Comparison of ENCODE assay signal across 13 cellular contexts in genomic region chr6:56821005-56821432, GRCh38.
DNase-seq lines count a peak whose midpoint lies in the region; ATAC-seq, FAIRE-seq and TF ChIP-seq lines count a peak whose summit lies in the region.
"Had no signal": no experiment of that assay in that cellular context is flagged by ENCODE, and none has a peak within 500 bp of the region (broad histone marks: within the 10 kb centered on the region; RNA-seq: fewer than 3 reads in every experiment).

No MANE protein-coding gene starts in this region.

- H3K27me3 Mint-ChIP-seq in MCF 10A (ENCODE audit: insufficient read depth, unreplicated experiment) = no peaks in the 10 kb centered on the region
- H3K27me3 Mint-ChIP-seq: activated CD4-positive, alpha-beta T cell treated with anti-CD3 and anti-CD28 coated beads for 36 hours; activated naive CD8-positive, alpha-beta T cell treated with anti-CD3 and anti-CD28 coated beads for 36 hours had no signal

- in situ Hi-C loops in GM12878 (cut with MboI) = no loop called here

- no peaks in the 10 kb centered on the region for H3K36me3 ChIP-seq in GM12878 (ENCODE audit: control insufficient read depth in 2 of 2, insufficient read depth in 2 of 2, low read length in 1 of 2)

- H3K36me3 Mint-ChIP-seq in MCF 10A (ENCODE audit: insufficient read depth, unreplicated experiment) = no peaks in the 10 kb centered on the region
- H3K36me3 Mint-ChIP-seq: activated naive CD8-positive, alpha-beta T cell treated with anti-CD3 and anti-CD28 coated beads for 36 hours had no signal

- BruUV-seq in GM12878 (replicated peaks; lab: Mats Ljungman, UMichigan) = no TSS peak
- no TSS peak for BruUV-seq in MCF 10A (replicated peaks; lab: Mats Ljungman, UMichigan)

- H3K4me2 ChIP-seq in GM12878 (ENCODE audit: control insufficient read depth, insufficient read depth) = no peak overlapping the region

- SMC1A ChIA-PET in GM12878 (lab: Charles Lee; ENCODE audit: uncharacterized antibody, unreplicated experiment) = interaction anchor here (0.9 to 5.2 kb wide), 9 partner anchors 9 to 111 kb away, joined by 3 to 38 read pairs (median 10); no protein-coding TSS in a partner anchor

- no peaks in the 10 kb centered on the region for H3K27me3 ChIP-seq in GM12878 (replicated peaks in 1 of 2; ENCODE audit: control insufficient read depth in 2 of 2, insufficient read depth in 2 of 2, low read length in 1 of 2)

- peaks cover 6% of the 10 kb centered on the region for H3K4me1 Mint-ChIP-seq in MCF 10A (ENCODE audit: insufficient read depth, unreplicated experiment)
- H3K4me1 Mint-ChIP-seq: activated CD4-positive, alpha-beta T cell treated with anti-CD3 and anti-CD28 coated beads for 36 hours; activated naive CD8-positive, alpha-beta T cell treated with anti-CD3 and anti-CD28 coated beads for 36 hours had no signal

- H3K27ac ChIP-seq in GM12878 (ENCODE audit: control insufficient read depth, insufficient read depth) = no peak overlapping the region
- H3K27ac ChIP-seq: epithelial cell of prostate had no signal

- TF ChIP-seq POLR2A in GM12878 (IDR thresholded peaks at IDR 0.05; ENCODE audit: low read depth, low read length) = no peak

- no peaks in the 10 kb centered on the region for H4K20me1 ChIP-seq in GM12878 (ENCODE audit: control insufficient read depth, insufficient read depth)

- peaks cover 69% of the 10 kb centered on the region for H3K79me2 ChIP-seq in GM12878 (ENCODE audit: control insufficient read depth, insufficient read depth, low read length)

- CTCF ChIA-PET in GM12878 (lab: Yijun Ruan, JAX) (interaction anchor here (0.6 to 3.0 kb wide), 15 partner anchors 9 to 95 kb away, joined by 3 to 10 read pairs (median 5); no protein-coding TSS in a partner anchor), MCF 10A (lab: Yijun Ruan, JAX) (interaction anchor here (0.5 to 1.0 kb wide), 5 partner anchors 10 to 108 kb away, joined by 3 to 4 read pairs (median 3); no protein-coding TSS in a partner anchor)

- intact Hi-C loops in GM12878 (cut with micrococcal nuclease; ENCODE audit: unreplicated experiment) (no loop called here), MCF 10A (cut with micrococcal nuclease) (no loop called here)

- no peak overlapping the region for H2AFZ ChIP-seq in GM12878 (ENCODE audit: control insufficient read depth, low read depth, low read length)

- H3K9me3 Mint-ChIP-seq in MCF 10A (ENCODE audit: unreplicated experiment) = no peaks in the 10 kb centered on the region
- H3K9me3 Mint-ChIP-seq: activated naive CD8-positive, alpha-beta T cell treated with anti-CD3 and anti-CD28 coated beads for 36 hours had no signal

- H3K4me3 Mint-ChIP-seq in MCF 10A (ENCODE audit: unreplicated experiment) = no peak overlapping the region
- H3K4me3 Mint-ChIP-seq: activated CD4-positive, alpha-beta T cell treated with anti-CD3 and anti-CD28 coated beads for 36 hours; activated naive CD8-positive, alpha-beta T cell treated with anti-CD3 and anti-CD28 coated beads for 36 hours had no signal

- no peak overlapping the region for H3K27ac Mint-ChIP-seq in MCF 10A (ENCODE audit: low read depth, unreplicated experiment)
- H3K27ac Mint-ChIP-seq: activated CD4-positive, alpha-beta T cell treated with anti-CD3 and anti-CD28 coated beads for 36 hours; activated naive CD8-positive, alpha-beta T cell treated with anti-CD3 and anti-CD28 coated beads for 36 hours had no signal

- no peak overlapping the region for H3K4me3 ChIP-seq in GM12878

- TF ChIP-seq CTCF in GM12878 (IDR thresholded peaks at IDR 0.05 in 2 of 3, conservative IDR thresholded peaks at IDR 0.05 in 1 of 3; ENCODE audit: control insufficient read depth in 2 of 3, extremely low read depth in 1 of 3, insufficient read depth in 1 of 3, low read depth in 3 of 3, low read length in 3 of 3) (no peak), MCF 10A (IDR thresholded peaks at IDR 0.05; ENCODE audit: unreplicated experiment) (no peak)

- FAIRE-seq in GM12878 (lab: Jason Lieb, UNC) = no peak

- RAD21 ChIA-PET in GM12878 (lab: Charles Lee; ENCODE audit: unreplicated experiment) = interaction anchor here (0.8 to 1.7 kb wide), 8 partner anchors 12 to 31 kb away, joined by 3 to 9 read pairs (median 4); no protein-coding TSS in a partner anchor

- TF ChIP-seq EP300 in GM12878 (IDR thresholded peaks at IDR 0.05; ENCODE audit: borderline replicate concordance in 1 of 2, control insufficient read depth in 1 of 2, low read depth in 2 of 2, low read length in 2 of 2) = no peak

- WGBS in GM12878 (ENCODE audit: insufficient coverage, insufficient replicate concordance, low lambda C conversion rate, missing lambda C conversion rate) = 30% methylated on average over 3 of the region's 3 CpGs

- ATAC-seq in GM12878 (peak; percentile 47), HG03196 (IDR thresholded peaks at IDR 0.05; ENCODE audit: unreplicated experiment) (no peak)
- ATAC-seq: activated CD4-positive, alpha-beta T cell treated with anti-CD3 and anti-CD28 coated beads for 36 hours had no signal

- DNase-seq in DMS53 treated with DMSO at 0.1 percent for 48 hours (lab: John Stamatoyannopoulos, UW; ENCODE audit: unreplicated experiment) (peak; percentile 72), NCI-H1417 treated with DMSO at 0.1 percent for 48 hours (lab: John Stamatoyannopoulos, UW) (peak; percentile 58), GM12878 (ENCODE audit: low read depth, low spot score) (no peak), left kidney (ENCODE audit: low read depth, low spot score) (peak; percentile 40), islet precursor cell (no peak), OCI-M2 (lab: John Stamatoyannopoulos, UW; ENCODE audit: unreplicated experiment) (no peak), MCF 10A (ENCODE audit: unreplicated experiment) (no peak)
- DNase-seq: activated CD4-positive, alpha-beta T cell treated with anti-CD3 and anti-CD28 coated beads for 36 hours; activated naive CD8-positive, alpha-beta T cell treated with anti-CD3 and anti-CD28 coated beads for 36 hours; KG1; NCI-H1092 treated with DMSO at 0.1 percent for 48 hours had no signal

- H3K9me3 ChIP-seq in GM12878 (replicated peaks; ENCODE audit: control insufficient read depth, insufficient read depth, low read length) = no peaks in the 10 kb centered on the region; the same call in 1 of the 3 replicates

- no peak overlapping the region for H3K9ac ChIP-seq in GM12878 (ENCODE audit: control insufficient read depth, insufficient read depth, low read length)

- peaks cover 6% of the 10 kb centered on the region; the same call in 1 of the 2 replicates for H3K4me1 ChIP-seq in GM12878 (ENCODE audit: control insufficient read depth, insufficient read depth, low read length)

- TF ChIP-seq RAD21 in GM12878 (IDR thresholded peaks at IDR 0.05; ENCODE audit: insufficient read depth, low read depth, low read length) = no peak

- POLR2A ChIA-PET in GM12878 (lab: Charles Lee) = interaction anchor here (0.8 to 2.1 kb wide), 9 partner anchors 10 to 30 kb away, joined by 3 to 7 read pairs (median 4); no protein-coding TSS in a partner anchor
- POLR2A ChIA-PET in MCF 10A (lab: Yijun Ruan, JAX) = interaction anchor here (0.8 to 1.5 kb wide), 4 partner anchors 13 to 46 kb away, joined by 4 to 5 read pairs (median 4); no protein-coding TSS in a partner anchor

TF ChIP-seq in GM12878, 131 proteins besides CTCF, POLR2A, EP300 and RAD21 (continues in another document):
- no peak for TF ChIP-seq FOXK2 (IDR thresholded peaks at IDR 0.05)
- TF ChIP-seq MYC (IDR thresholded peaks at IDR 0.05; ENCODE audit: insufficient read depth, insufficient read length, insufficient replicate concordance, low read length, severe bottlenecking) = no peak
- no peak for TF ChIP-seq CBFB (IDR thresholded peaks at IDR 0.05; ENCODE audit: low read depth)
- TF ChIP-seq POLR2AphosphoS2 (IDR thresholded peaks at IDR 0.05; ENCODE audit: low read depth, low read length) = no peak
- no peak for TF ChIP-seq ZNF687 (IDR thresholded peaks at IDR 0.05)

Comparison
In these comparisons a context has a peak if more than half of its experiments do, and no peak if none do; other contexts are left out.
1. DNase-seq: peak in DMS53 treated with DMSO at 0.1 percent for 48 hours (single experiment), NCI-H1417 treated with DMSO at 0.1 percent for 48 hours (single experiment) and left kidney (single experiment); none in GM12878 (single experiment), islet precursor cell (single experiment), OCI-M2 (single experiment) and MCF 10A (single experiment).